ENCODE assay signal across 16 cellular contexts in the genomic region with DNA sequence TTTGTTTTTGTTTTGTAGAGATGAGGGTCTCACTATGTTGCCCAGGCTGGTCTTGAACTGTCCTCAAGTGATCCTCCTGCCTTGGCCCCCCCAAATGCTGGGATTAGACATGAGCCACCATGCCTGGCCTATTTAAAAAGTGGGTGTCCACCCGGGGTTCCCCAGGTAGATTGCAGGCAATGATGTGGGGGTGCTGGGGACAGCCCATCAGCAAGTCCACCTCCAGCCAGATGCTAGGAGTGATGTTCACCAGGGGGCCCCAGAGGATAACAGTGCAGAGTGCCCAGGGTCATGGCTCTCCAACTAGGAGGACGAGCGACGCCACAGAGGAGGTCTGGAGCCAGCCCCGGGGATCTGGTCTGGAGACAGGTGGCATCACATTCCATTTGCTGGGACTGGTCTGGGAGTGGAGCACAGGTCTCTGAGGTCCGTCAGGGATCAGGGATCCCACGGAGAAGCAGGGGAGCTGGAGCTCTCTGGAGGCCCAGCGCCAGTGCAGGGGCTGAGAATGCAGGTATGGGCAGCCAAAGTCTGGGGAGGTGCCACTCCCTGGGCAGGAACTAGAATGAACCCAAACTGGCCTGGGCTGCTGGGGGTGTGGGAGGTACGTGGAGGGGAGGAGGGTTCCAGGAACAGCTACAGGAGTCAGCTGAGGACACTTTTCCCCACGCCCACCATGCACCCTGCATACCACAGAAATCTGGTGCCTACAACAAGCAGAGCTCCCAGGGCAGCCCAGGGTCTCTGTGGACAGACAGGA. TPM values are rescaled to one million over a fixed set of nuclear protein-coding genes. Genes with fewer than 3 reads are reported as not detected.
DNase-seq lines count a peak whose midpoint lies in the region; ATAC-seq, FAIRE-seq and TF ChIP-seq lines count a peak whose summit lies in the region.
"Had no signal": no experiment of that assay in that cellular context is flagged by ENCODE, and none has a peak within 500 bp of the region (broad histone marks: within the 10 kb centered on the region; RNA-seq: fewer than 3 reads in every experiment).

No MANE protein-coding gene starts in this region.

- no peak overlapping the region for H3K4me3 ChIP-seq in fibroblast of mammary gland (ENCODE audit: control insufficient read depth, low read depth, low read length)
- H3K4me3 ChIP-seq in gastrocnemius medialis = no peak overlapping the region

- peaks cover 2 to 18% (median 15%) of the 10 kb centered on the region in 3 donors for H3K27me3 ChIP-seq in gastrocnemius medialis

- no peak for TF ChIP-seq CTCF in fibroblast of mammary gland (conservative IDR thresholded peaks at IDR 0.05; ENCODE audit: control insufficient read depth, insufficient read depth, low read depth, low read length)
- peak in 3 of 5 experiments; percentile 24 to 54 (median 48) for TF ChIP-seq CTCF in gastrocnemius medialis (IDR thresholded peaks at IDR 0.05 in 4 of 5, conservative IDR thresholded peaks at IDR 0.05 in 1 of 5)

- H3K27ac ChIP-seq in gastrocnemius medialis = no peak overlapping the region

- no peaks in the 10 kb centered on the region for H3K36me3 ChIP-seq in gastrocnemius medialis

- DNase-seq in Right ventricle myocardium inferior (ENCODE audit: missing footprints) (no peak), left cardiac atrium (no peak), RPMI7951 (ENCODE audit: low read depth) (peak; percentile 15), fibroblast of mammary gland (ENCODE audit: low read depth) (peak; percentile 2), gastrocnemius medialis (no peak), RCC 7860 (ENCODE audit: low spot score) (no peak), frontal cortex (ENCODE audit: low spot score in 2 of 2) (no peak)
- DNase-seq: activated CD4-positive, alpha-beta T cell treated with anti-CD3 and anti-CD28 coated beads, Interleukin-2, amount 50 U/mL, for 4 hours; amniotic stem cell; GDM1; Kasumi-1; naive thymus-derived CD4-positive, alpha-beta T cell; NCI-H1694; NCI-H345; stimulated activated CD4-positive, alpha-beta T cell treated with anti-CD3 and anti-CD28 coated beads, Interleukin-15, amount 100 ng/mL, for 24 hours had no signal

- in situ Hi-C loops in gastrocnemius medialis (cut with MboI; ENCODE audit: low sequenced_read_pairs in 4 of 4) = no loop called here

- intact Hi-C loops in Right ventricle myocardium inferior (cut with DNase I) (loop anchor here (2.0 kb wide), 1 partner anchor 100 kb away; no protein-coding TSS in a partner anchor), left cardiac atrium (cut with DNase I) (loop anchor here in 1 of 2 donors (5.0 kb wide), 1 partner anchor 102 kb away; no protein-coding TSS in a partner anchor), gastrocnemius medialis (cut with DNase I; ENCODE audit: low total_unique reads) (loop anchor here (1.0 kb wide), 1 partner anchor 101 kb away; no protein-coding TSS in a partner anchor)

- no peaks in the 10 kb centered on the region for H3K4me1 ChIP-seq in gastrocnemius medialis

- FAIRE-seq in RCC 7860 (lab: Jason Lieb, UNC) (no peak), frontal cortex (lab: Jason Lieb, UNC) (no peak)

- ATAC-seq in Right ventricle myocardium inferior (peak; percentile 64), left cardiac atrium (no peak), gastrocnemius medialis (peak; percentile 53 to 58), HG03565 (IDR thresholded peaks at IDR 0.05; ENCODE audit: unreplicated experiment) (no peak)
- ATAC-seq: naive thymus-derived CD4-positive, alpha-beta T cell had no signal

- H3K9me3 ChIP-seq in gastrocnemius medialis = no peaks in the 10 kb centered on the region

- no peak for TF ChIP-seq POLR2A in gastrocnemius medialis (IDR thresholded peaks at IDR 0.05)

RNA-seq across cellular contexts. Expression of gene PCSK6, which starts 51.2 kb away (rescaled TPM):
- 33.8 TPM for total RNA-seq in Right ventricle myocardium inferior
- 10 to 100 TPM; 14.5 to 20.2 TPM for total RNA-seq in left cardiac atrium
- 0.48 and 0.68 TPM in 2 replicates for total RNA-seq in RPMI7951 (2014; rRNA removed; shearing (Covaris generic))
- 10 to 100 TPM; 12.8 to 46.0 (median 23.6) TPM for total RNA-seq in gastrocnemius medialis
- total RNA-seq in frontal cortex = 18.3 TPM

Comparison
In these comparisons a context has a peak if more than half of its experiments do, and no peak if none do; other contexts are left out.
1. ATAC-seq: peak in Right ventricle myocardium inferior (single experiment) and gastrocnemius medialis (2 of 2); none in left cardiac atrium (0 of 2) and HG03565 (single experiment).
2. DNase-seq: peak in RPMI7951 (single experiment) and fibroblast of mammary gland (single experiment); none in Right ventricle myocardium inferior (single experiment), left cardiac atrium (single experiment), gastrocnemius medialis (0 of 2), RCC 7860 (single experiment) and frontal cortex (0 of 2).